Comparison of ENCODE assay signal across 8 cellular contexts in the genomic region with DNA sequence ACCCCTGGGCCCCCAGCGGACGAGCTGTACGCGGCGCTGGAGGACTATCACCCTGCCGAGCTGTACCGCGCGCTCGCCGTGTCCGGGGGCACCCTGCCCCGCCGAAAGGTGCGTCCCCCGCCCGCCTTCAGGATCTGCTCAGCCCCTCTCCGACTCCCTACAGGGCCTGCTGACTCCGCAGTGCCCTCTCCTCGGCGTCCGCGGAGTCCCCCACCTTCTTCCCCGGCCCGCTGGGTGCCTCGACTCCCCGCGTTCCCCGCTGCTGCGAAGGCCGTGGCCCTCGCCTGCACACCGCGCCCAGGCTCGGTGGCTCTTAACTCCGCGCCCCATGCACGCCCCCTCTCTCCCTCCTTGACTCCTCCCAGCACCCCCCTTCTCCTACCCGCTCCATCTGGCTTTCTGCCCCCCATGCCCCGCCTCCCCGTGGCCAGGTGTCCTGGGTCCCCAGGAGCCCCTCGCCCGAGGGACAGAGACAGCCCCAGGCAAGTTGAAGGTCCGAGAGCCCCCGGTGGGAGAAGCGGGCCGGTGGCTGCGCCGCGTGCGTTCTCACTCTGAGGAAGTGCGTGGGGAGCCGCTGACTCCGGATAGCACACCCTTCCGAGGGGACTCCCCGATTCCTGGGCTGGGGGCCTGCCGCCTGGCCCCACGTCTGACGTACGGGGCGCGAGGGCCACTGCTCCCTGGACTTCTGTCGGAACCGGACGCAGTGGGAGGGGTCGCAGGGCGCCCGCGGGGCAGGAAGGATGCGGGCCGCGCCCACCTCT. TPM values are rescaled to one million over a fixed set of nuclear protein-coding genes. Genes with fewer than 3 reads are reported as not detected.
A peak's percentile ranks its signal among the peaks of the same experiment; 100 is the strongest.
DNase-seq lines count a peak whose midpoint lies in the region; ATAC-seq and TF ChIP-seq lines count a peak whose summit lies in the region.

No MANE protein-coding gene starts in this region.

- peak overlapping the region; percentile 18 for H3K27ac Mint-ChIP-seq in activated T-cell treated with anti-CD3 and anti-CD28 coated beads, Interleukin-2, amount 50 U/mL, for 72 hours

- peaks cover 0 to 2% of the 10 kb centered on the region in 2 donors for H3K36me3 Mint-ChIP-seq in activated T-cell treated with anti-CD3 and anti-CD28 coated beads, Interleukin-2, amount 50 U/mL, for 72 hours (ENCODE audit: insufficient read depth in 2 of 2)

- ATAC-seq in activated T-cell treated with anti-CD3 and anti-CD28 coated beads, Interleukin-2, amount 50 U/mL, for 72 hours (replicated peaks in 1 of 2), result peak; percentile 45 to 50
- peak; percentile 12 for ATAC-seq in foreskin keratinocyte
- ATAC-seq in HG03469 (IDR thresholded peaks at IDR 0.05; ENCODE audit: unreplicated experiment), result no peak
- no peak for ATAC-seq in HG03521 (IDR thresholded peaks at IDR 0.05; ENCODE audit: unreplicated experiment)

- DNase-seq in MG63 (no peak), foreskin keratinocyte (no peak), posterior vena cava (ENCODE audit: low spot score) (peak; percentile 94), SW 1271 (lab: John Stamatoyannopoulos, UW) (no peak), NCI-H1694 treated with DMSO at 0.1 percent for 48 hours (lab: John Stamatoyannopoulos, UW) (no peak)
- DNase-seq in activated T-cell treated with anti-CD3 and anti-CD28 coated beads, Interleukin-2, amount 50 U/mL, for 72 hours, result peak; percentile 45 to 48

- H3K27ac ChIP-seq in foreskin keratinocyte, result no peak overlapping the region

- peaks cover 26% of the 10 kb centered on the region for H3K4me1 Mint-ChIP-seq in activated T-cell treated with anti-CD3 and anti-CD28 coated beads, Interleukin-2, amount 50 U/mL, for 72 hours (ENCODE audit: low read depth)

- no peaks in the 10 kb centered on the region for H3K4me1 ChIP-seq in foreskin keratinocyte

- H3K27me3 Mint-ChIP-seq in activated T-cell treated with anti-CD3 and anti-CD28 coated beads, Interleukin-2, amount 50 U/mL, for 72 hours (ENCODE audit: low read depth), result peaks cover 17% of the 10 kb centered on the region

- peak overlapping the region; percentile 81 to 91 for H3K4me3 Mint-ChIP-seq in activated T-cell treated with anti-CD3 and anti-CD28 coated beads, Interleukin-2, amount 50 U/mL, for 72 hours

- no peaks in the 10 kb centered on the region for H3K9me3 Mint-ChIP-seq in activated T-cell treated with anti-CD3 and anti-CD28 coated beads, Interleukin-2, amount 50 U/mL, for 72 hours

- peak overlapping the region; percentile 19; the same call in 1 of the 2 replicates for H3K4me3 ChIP-seq in MG63

- intact Hi-C loops in posterior vena cava (cut with DNase I), result loop anchor here in 1 of 2 donors (5.0 kb wide), 1 partner anchor 75 kb away; no protein-coding TSS in a partner anchor

- no peaks in the 10 kb centered on the region; the same call in none of the 2 replicates for H3K27me3 ChIP-seq in MG63
- peaks cover 47% of the 10 kb centered on the region for H3K27me3 ChIP-seq in foreskin keratinocyte

- no peaks in the 10 kb centered on the region for H3K9me3 ChIP-seq in MG63

- no peaks in the 10 kb centered on the region for H3K36me3 ChIP-seq in MG63

- no peak for TF ChIP-seq CTCF in foreskin keratinocyte (conservative IDR thresholded peaks at IDR 0.05)

RNA-seq across cellular contexts. Expression of a gene that starts 0.6 kb away (rescaled TPM):
- total RNA-seq in MG63 (2014; rRNA removed; shearing (Covaris generic); ENCODE audit: low replicate concordance), result 1.4 and 2.0 TPM in 2 replicates
- total RNA-seq in activated T-cell treated with anti-CD3 and anti-CD28 coated beads, Interleukin-2, amount 50 U/mL, for 72 hours, result 10 to 100 TPM; 10.0 to 11.1 TPM
- 0.11 and 0.44 TPM in 2 replicates for total RNA-seq in foreskin keratinocyte
- 0.12 and 0.15 TPM in 2 replicates for polyA plus RNA-seq in foreskin keratinocyte
- total RNA-seq in posterior vena cava, result 10 to 100 TPM; 38.0 to 50.6 TPM

RNA-seq across cellular contexts. Expression of a gene that starts 43.9 kb away (rescaled TPM):
- 4.4 TPM in 1 of 2 replicates, not detected in the other for total RNA-seq in MG63 (2014; rRNA removed; shearing (Covaris generic); ENCODE audit: low replicate concordance)
- total RNA-seq in activated T-cell treated with anti-CD3 and anti-CD28 coated beads, Interleukin-2, amount 50 U/mL, for 72 hours, result 100 to 1,000 TPM; 113 to 136 TPM
- 3.0 and 3.5 TPM in 2 replicates for total RNA-seq in foreskin keratinocyte
- polyA plus RNA-seq in foreskin keratinocyte, result 2.8 and 3.0 TPM in 2 replicates
- 100 to 1,000 TPM; 197 to 567 TPM for total RNA-seq in posterior vena cava

RNA-seq across cellular contexts. Expression of a gene that starts 55.8 kb away (rescaled TPM):
- 0.57 and 1.9 TPM in 2 replicates for total RNA-seq in MG63 (2014; rRNA removed; shearing (Covaris generic); ENCODE audit: low replicate concordance)
- 1 to 10 TPM; 7.2 to 8.4 TPM for total RNA-seq in activated T-cell treated with anti-CD3 and anti-CD28 coated beads, Interleukin-2, amount 50 U/mL, for 72 hours
- total RNA-seq in foreskin keratinocyte, result 14.0 and 14.3 TPM in 2 replicates
- polyA plus RNA-seq in foreskin keratinocyte, result 7.3 and 7.4 TPM in 2 replicates
- 10 to 100 TPM; 20.0 to 22.4 TPM for total RNA-seq in posterior vena cava

Comparison
In these comparisons a context has a peak if more than half of its experiments do, and no peak if none do; other contexts are left out.
1. DNase-seq: peak in activated T-cell treated with anti-CD3 and anti-CD28 coated beads, Interleukin-2, amount 50 U/mL, for 72 hours (2 of 2) and posterior vena cava (single experiment); none in MG63 (single experiment), foreskin keratinocyte (0 of 2), SW 1271 (0 of 2) and NCI-H1694 treated with DMSO at 0.1 percent for 48 hours (single experiment).
2. ATAC-seq: peak in activated T-cell treated with anti-CD3 and anti-CD28 coated beads, Interleukin-2, amount 50 U/mL, for 72 hours (2 of 2) and foreskin keratinocyte (single experiment); none in HG03469 (single experiment) and HG03521 (single experiment).
3. RNA of a gene that starts 43.9 kb away (total RNA-seq): 197 to 567 TPM in posterior vena cava and 113 to 136 TPM in activated T-cell treated with anti-CD3 and anti-CD28 coated beads, Interleukin-2, amount 50 U/mL, for 72 hours; 4.4 TPM in MG63 and 3.0 to 3.5 TPM in foreskin keratinocyte; every median in the first group is over 10 times any median in the second.